In genomic region chr5:140595538-140595937, GRCh38 we compare ENCODE assay signal across 9 cellular contexts. TPM values are rescaled to one million over a fixed set of nuclear protein-coding genes. Genes with fewer than 3 reads are reported as not detected.
A peak's percentile ranks its signal among the peaks of the same experiment; 100 is the strongest.
DNase-seq lines count a peak whose midpoint lies in the region; ATAC-seq and TF ChIP-seq lines count a peak whose summit lies in the region.
"Had no signal": no experiment of that assay in that cellular context is flagged by ENCODE, and none has a peak within 500 bp of the region (broad histone marks: within the 10 kb centered on the region; RNA-seq: fewer than 3 reads in every experiment).

No MANE protein-coding gene starts in this region.

- H3K79me2 ChIP-seq in PC-9 (ENCODE audit: low read depth) = no peaks in the 10 kb centered on the region

- no peaks in the 10 kb centered on the region for H3K9me3 ChIP-seq in PC-9 (ENCODE audit: insufficient read depth, low read depth)

- H3K4me1 ChIP-seq in PC-9 (replicated peaks; ENCODE audit: insufficient read depth) = no peaks in the 10 kb centered on the region

- H3F3A ChIP-seq in PC-9 (ENCODE audit: insufficient read depth, low read depth) = no peaks in the 10 kb centered on the region

- H3K27ac ChIP-seq in PC-9 (no peak overlapping the region), coronary artery (peak overlapping the region in 1 of 2 donors; percentile 65)

- H3K36me3 ChIP-seq in PC-9 (ENCODE audit: low read depth) = no peaks in the 10 kb centered on the region

- no peaks in the 10 kb centered on the region for H3K9me2 ChIP-seq in PC-9 (ENCODE audit: insufficient read depth)

- no peak overlapping the region for H3K4me3 ChIP-seq in PC-9
- no peak overlapping the region for H3K4me3 ChIP-seq in coronary artery

- no peak overlapping the region for H2AFZ ChIP-seq in PC-9

- H3K27me3 ChIP-seq in PC-9 (ENCODE audit: insufficient read depth, low read depth) = no peaks in the 10 kb centered on the region

- no TSS peak for BruUV-seq in PC-9 (replicated peaks; lab: Mats Ljungman, UMichigan)

- POLR2A ChIA-PET in PC-9 (lab: Charles Lee; ENCODE audit: unreplicated experiment) = no interaction called here

- intact Hi-C loops in PC-9 (cut with micrococcal nuclease; ENCODE audit: unreplicated experiment) = no loop called here
- intact Hi-C loops in left colon (cut with DNase I, micrococcal nuclease) = no loop called here

- no peaks in the 10 kb centered on the region for H4K20me1 ChIP-seq in PC-9 (ENCODE audit: insufficient read depth)

- TF ChIP-seq CTCF in PC-9 (conservative IDR thresholded peaks at IDR 0.05) (no peak), coronary artery (IDR thresholded peaks at IDR 0.05) (no peak)

- ATAC-seq in left colon = peak; percentile 59

- CTCF ChIA-PET in PC-9 (lab: Charles Lee) = interaction anchor here (0.5 to 0.7 kb wide), 2 partner anchors 25 to 27 kb away, joined by 3 to 5 read pairs; no protein-coding TSS in a partner anchor

- DNase-seq in CD1c-positive myeloid dendritic cell (ENCODE audit: extremely low spot score) = peak; percentile 93
- DNase-seq in PC-9 = peak; percentile 25 to 44
- DNase-seq in left colon = no peak
- DNase-seq in C1 segment of cervical spinal cord (lab: John Stamatoyannopoulos, UW) = no peak
- no peak for DNase-seq in AG20443 (ENCODE audit: low spot score)
- no peak for DNase-seq in coronary artery (ENCODE audit: low spot score)
- DNase-seq: activated gamma-delta T cell treated with Interleukin-2 at 50 U/mL for 16 hours, natural killer cell, T-helper 1 cell had no signal

- H3K4me2 ChIP-seq in PC-9 = no peak overlapping the region

RNA-seq across cellular contexts. Expression of gene SLC35A4, which starts 30.9 kb away (rescaled TPM):
- total RNA-seq in PC-9 (2021) (44.2 and 66.2 TPM in 2 replicates), left colon (100 to 1,000 TPM in 1 of 2 donors, 10 to 100 TPM in 1; 89.7 to 121 TPM)

RNA-seq across cellular contexts. Expression of gene APBB3, which starts 31.1 kb away (rescaled TPM):
- total RNA-seq in PC-9 (2021) (23.4 and 26.0 TPM in 2 replicates), left colon (10 to 100 TPM; 19.6 to 26.5 TPM)

RNA-seq across cellular contexts. Expression of gene CD14, which starts 37.4 kb away (rescaled TPM):
- 0.35 and 0.81 TPM in 2 replicates for total RNA-seq in PC-9 (2021)
- 10 to 100 TPM; 35.5 to 65.7 TPM for total RNA-seq in left colon

RNA-seq across cellular contexts. Expression of gene SRA1, which starts 38.3 kb away (rescaled TPM):
- total RNA-seq in PC-9 (2021) = 30.5 and 36.1 TPM in 2 replicates
- 10 to 100 TPM; 25.1 to 39.0 TPM for total RNA-seq in left colon

RNA-seq across cellular contexts. Expression of gene TMCO6, which starts 43.7 kb away (rescaled TPM):
- total RNA-seq in PC-9 (2021) (12.1 and 25.2 TPM in 2 replicates), left colon (10 to 100 TPM; 11.4 to 16.1 TPM)

Comparison
In these comparisons a context has a peak if more than half of its experiments do, and no peak if none do; other contexts are left out.
1. DNase-seq: peak in CD1c-positive myeloid dendritic cell (single experiment) and PC-9 (2 of 2); none in left colon (0 of 2), C1 segment of cervical spinal cord (0 of 14), AG20443 (single experiment) and coronary artery (single experiment).
2. RNA of gene CD14, which starts 37.4 kb away (total RNA-seq): 35.5 to 65.7 TPM in left colon; 0.35 to 0.81 TPM in PC-9; every median in the first group is over 10 times any median in the second.